13 cellular contexts compared by ENCODE assay signal in genomic region chr10:91214906-91215305, GRCh38.
"Had no signal": no experiment of that assay in that cellular context is flagged by ENCODE, and none has a peak within 500 bp of the region (broad histone marks: within the 10 kb centered on the region; RNA-seq: fewer than 3 reads in every experiment).

No MANE protein-coding gene starts in this region.

- H3K4me3 ChIP-seq: cardiac muscle cell, left lung, thyroid gland had no signal

- H3K27me3 Mint-ChIP-seq: activated naive CD8-positive, alpha-beta T cell treated with anti-CD3 and anti-CD28 coated beads for 36 hours had no signal

- H3K9me3 Mint-ChIP-seq: activated naive CD8-positive, alpha-beta T cell treated with anti-CD3 and anti-CD28 coated beads for 36 hours; nephron progenitor cell had no signal

- H3K27ac Mint-ChIP-seq: activated naive CD8-positive, alpha-beta T cell treated with anti-CD3 and anti-CD28 coated beads for 36 hours; nephron progenitor cell had no signal

- H3K36me3 ChIP-seq: cardiac muscle cell, left lung, thyroid gland had no signal

- H3K4me3 Mint-ChIP-seq: activated naive CD8-positive, alpha-beta T cell treated with anti-CD3 and anti-CD28 coated beads for 36 hours; nephron progenitor cell had no signal

- H3K27ac ChIP-seq: cardiac muscle cell, left lung, thyroid gland, VCaP had no signal

- DNase-seq: activated CD4-positive, alpha-beta T cell treated with anti-CD3 and anti-CD28 coated beads for 1 hour; activated naive CD8-positive, alpha-beta T cell treated with anti-CD3 and anti-CD28 coated beads for 36 hours; amniotic stem cell; head of caudate nucleus; left lung; midbrain; nephron progenitor cell; nucleus accumbens; retina; stimulated activated naive CD4-positive, alpha-beta T cell treated with Interleukin-2 at 50 U/mL for 16 hours; thyroid gland had no signal

- H3K27me3 ChIP-seq: left lung, thyroid gland had no signal

- H3K4me1 Mint-ChIP-seq: nephron progenitor cell had no signal

- ATAC-seq: left lung had no signal
